ENCODE assay signal across 16 cellular contexts in genomic region chr9:72193478-72193881, GRCh38. TPM values are rescaled to one million over a fixed set of nuclear protein-coding genes. Genes with fewer than 3 reads are reported as not detected.
DNase-seq lines count a peak whose midpoint lies in the region; ATAC-seq and TF ChIP-seq lines count a peak whose summit lies in the region.
"Had no signal": no experiment of that assay in that cellular context is flagged by ENCODE, and none has a peak within 500 bp of the region (broad histone marks: within the 10 kb centered on the region; RNA-seq: fewer than 3 reads in every experiment).

No MANE protein-coding gene starts in this region.

- DNase-seq in mammary epithelial cell (peak; percentile 36), breast epithelium (ENCODE audit: low spot score in 2 of 2) (no peak), cerebellar nuclear complex (lab: John Stamatoyannopoulos, UW) (no peak), LoVo (ENCODE audit: low spot score) (no peak)
- DNase-seq in stimulated activated naive B cell treated with anti-CD40 and anti-IgM and Interleukin-4, amounts not matched to agents 10 μg/mL and 1 μg/mL and 100 μg/mL, for 72 hours = no peak
- no peak for DNase-seq in stimulated activated CD4-positive, alpha-beta T cell treated with anti-CD3 and anti-CD28 coated beads, Interleukin-4, amount 100 ng/mL, for 1 hour
- DNase-seq: ACHN, HFFc6, NCI-H187 had no signal

- H3K9me3 ChIP-seq in mammary epithelial cell (replicated peaks; ENCODE audit: insufficient read depth, low read length) = no peaks in the 10 kb centered on the region
- H3K9me3 ChIP-seq in breast epithelium = no peaks in the 10 kb centered on the region

- ATAC-seq in HG02840 (IDR thresholded peaks at IDR 0.05; ENCODE audit: low FRiP score, unreplicated experiment) (peak; percentile 94), HG03521 (IDR thresholded peaks at IDR 0.05; ENCODE audit: unreplicated experiment) (peak; percentile 90)
- ATAC-seq in stimulated activated naive B cell treated with anti-CD40 and anti-IgM and Interleukin-4, amounts not matched to agents 10 μg/mL and 1 μg/mL and 100 μg/mL, for 72 hours (replicated peaks) = peak; percentile 64 to 72

- no TSS peak for BruUV-seq in mammary epithelial cell (replicated peaks; lab: Mats Ljungman, UMichigan)

- H3K27me3 Mint-ChIP-seq in stimulated activated naive B cell treated with anti-CD40 and anti-IgM and Interleukin-4, amounts not matched to agents 10 μg/mL and 1 μg/mL and 100 μg/mL, for 72 hours = peaks cover 8 to 18% of the 10 kb centered on the region in 2 donors

- H3K27ac ChIP-seq in mammary epithelial cell (ENCODE audit: insufficient read depth, low read depth, low read length) (no peak overlapping the region), breast epithelium (no peak overlapping the region)
- H3K27ac ChIP-seq: hepatocyte, RWPE1 had no signal

- H2AFZ ChIP-seq in mammary epithelial cell (ENCODE audit: low read depth, low read length) = no peak overlapping the region
- H2AFZ ChIP-seq: hepatocyte had no signal

- CTCF ChIA-PET in mammary epithelial cell (lab: Charles Lee; ENCODE audit: low non-redundant PET) = no interaction called here

- H4K20me1 ChIP-seq in mammary epithelial cell (ENCODE audit: insufficient read depth, low read length) = no peaks in the 10 kb centered on the region

- WGBS in mammary epithelial cell (ENCODE audit: low coverage, missing lambda C conversion rate) = 54% methylated on average over 5 of the region's 5 CpGs

- H3K27me3 ChIP-seq in mammary epithelial cell (ENCODE audit: insufficient read depth, low read length) (no peaks in the 10 kb centered on the region), breast epithelium (no peaks in the 10 kb centered on the region)
- H3K27me3 ChIP-seq: hepatocyte had no signal

- H3K79me2 ChIP-seq in mammary epithelial cell (ENCODE audit: insufficient read depth, low read length) = no peaks in the 10 kb centered on the region
- H3K79me2 ChIP-seq: hepatocyte had no signal

- H3K9ac ChIP-seq in mammary epithelial cell (ENCODE audit: insufficient read depth, low read length) = no peak overlapping the region

- peak overlapping the region; percentile 16 for H3K27ac Mint-ChIP-seq in stimulated activated naive B cell treated with anti-CD40 and anti-IgM and Interleukin-4, amounts not matched to agents 10 μg/mL and 1 μg/mL and 100 μg/mL, for 72 hours
- H3K27ac Mint-ChIP-seq: activated naive CD4-positive, alpha-beta T cell treated with anti-CD3 and anti-CD28 coated beads, Interleukin-2, amount 50 U/mL, for 24 hours; HFFc6; stimulated activated naive CD8-positive, alpha-beta T cell treated with anti-CD3 and anti-CD28 coated beads, Interleukin-15, Interleukin-2, amounts not matched to agents 100 ng/mL and 50 ng/mL, for 24 hours had no signal

- no peak for TF ChIP-seq CTCF in mammary epithelial cell (conservative IDR thresholded peaks at IDR 0.05 in 1 of 2, IDR thresholded peaks at IDR 0.05 in 1 of 2; ENCODE audit: extremely low read depth in 1 of 2, insufficient read depth in 1 of 2, low read depth in 1 of 2, low read length in 2 of 2)
- TF ChIP-seq CTCF in breast epithelium (IDR thresholded peaks at IDR 0.05) = no peak

- peaks cover 4 to 12% of the 10 kb centered on the region in 2 donors for H3K4me1 Mint-ChIP-seq in stimulated activated naive B cell treated with anti-CD40 and anti-IgM and Interleukin-4, amounts not matched to agents 10 μg/mL and 1 μg/mL and 100 μg/mL, for 72 hours
- H3K4me1 Mint-ChIP-seq: activated naive CD4-positive, alpha-beta T cell treated with anti-CD3 and anti-CD28 coated beads, Interleukin-2, amount 50 U/mL, for 24 hours had no signal

- intact Hi-C loops in mammary epithelial cell (cut with micrococcal nuclease) = no loop called here
- intact Hi-C loops in breast epithelium (cut with DNase I; ENCODE audit: low total_unique reads) = no loop called here

- no peaks in the 10 kb centered on the region for H3K36me3 ChIP-seq in mammary epithelial cell (ENCODE audit: insufficient read depth, low read length)
- no peaks in the 10 kb centered on the region for H3K36me3 ChIP-seq in breast epithelium

- in situ Hi-C loops in mammary epithelial cell (cut with MboI; ENCODE audit: low sequenced_read_pairs in 2 of 2) = no loop called here

- peaks cover 0 to 2% of the 10 kb centered on the region in 2 donors for H3K9me3 Mint-ChIP-seq in stimulated activated naive B cell treated with anti-CD40 and anti-IgM and Interleukin-4, amounts not matched to agents 10 μg/mL and 1 μg/mL and 100 μg/mL, for 72 hours
- H3K9me3 Mint-ChIP-seq: activated naive CD4-positive, alpha-beta T cell treated with anti-CD3 and anti-CD28 coated beads, Interleukin-2, amount 50 U/mL, for 24 hours; HFFc6; stimulated activated naive CD8-positive, alpha-beta T cell treated with anti-CD3 and anti-CD28 coated beads, Interleukin-15, Interleukin-2, amounts not matched to agents 100 ng/mL and 50 ng/mL, for 24 hours had no signal

- H3K4me2 ChIP-seq in mammary epithelial cell (ENCODE audit: insufficient read depth, low read depth, low read length) = no peak overlapping the region
- H3K4me2 ChIP-seq: hepatocyte had no signal

- H3K4me1 ChIP-seq in mammary epithelial cell (ENCODE audit: insufficient read depth, low read length) (no peaks in the 10 kb centered on the region), breast epithelium (no peaks in the 10 kb centered on the region)

- TF ChIP-seq POLR2A in breast epithelium (IDR thresholded peaks at IDR 0.05) = no peak

- no peak overlapping the region for H3K4me3 ChIP-seq in mammary epithelial cell (replicated peaks in 1 of 3; ENCODE audit: insufficient read depth in 1 of 3, low read depth in 2 of 3, low read length in 3 of 3)
- no peak overlapping the region for H3K4me3 ChIP-seq in breast epithelium
- H3K4me3 ChIP-seq: hepatocyte had no signal

- H3K4me3 Mint-ChIP-seq in stimulated activated naive B cell treated with anti-CD40 and anti-IgM and Interleukin-4, amounts not matched to agents 10 μg/mL and 1 μg/mL and 100 μg/mL, for 72 hours = no peak overlapping the region
- H3K4me3 Mint-ChIP-seq: activated naive CD4-positive, alpha-beta T cell treated with anti-CD3 and anti-CD28 coated beads, Interleukin-2, amount 50 U/mL, for 24 hours; HFFc6; stimulated activated naive CD8-positive, alpha-beta T cell treated with anti-CD3 and anti-CD28 coated beads, Interleukin-15, Interleukin-2, amounts not matched to agents 100 ng/mL and 50 ng/mL, for 24 hours had no signal

- dilution Hi-C loops in mammary epithelial cell (cut with HindIII; ENCODE audit: low sequenced_read_pairs) = no loop called here

- H3K36me3 Mint-ChIP-seq in stimulated activated naive B cell treated with anti-CD40 and anti-IgM and Interleukin-4, amounts not matched to agents 10 μg/mL and 1 μg/mL and 100 μg/mL, for 72 hours = peaks cover 0 to 2% of the 10 kb centered on the region in 2 donors
- H3K36me3 Mint-ChIP-seq: activated naive CD4-positive, alpha-beta T cell treated with anti-CD3 and anti-CD28 coated beads, Interleukin-2, amount 50 U/mL, for 24 hours had no signal

RNA-seq across cellular contexts. Expression of gene GDA, which starts 44.2 kb away (rescaled TPM):
- total RNA-seq in mammary epithelial cell (not detected), breast epithelium (1 to 10 TPM in 2 of 3 donors, not detected in 1; 1.3 to 3.0 TPM)
- polyA plus RNA-seq in mammary epithelial cell = 0.01 TPM
- polyA minus RNA-seq in mammary epithelial cell = not detected
- total RNA-seq: G401, HFFc6 had no signal
